In genomic region chr1:89670168-89670567, GRCh38 we compare ENCODE assay signal across 9 cellular contexts. TPM values are rescaled to one million over a fixed set of nuclear protein-coding genes. Genes with fewer than 3 reads are reported as not detected.
DNase-seq lines count a peak whose midpoint lies in the region; ATAC-seq, FAIRE-seq and TF ChIP-seq lines count a peak whose summit lies in the region.
"Had no signal": no experiment of that assay in that cellular context is flagged by ENCODE, and none has a peak within 500 bp of the region (broad histone marks: within the 10 kb centered on the region; RNA-seq: fewer than 3 reads in every experiment).

No MANE protein-coding gene starts in this region.

- H3K4me1 Mint-ChIP-seq in astrocyte (ENCODE audit: low read depth, unreplicated experiment) = peaks cover 3% of the 10 kb centered on the region

- H2AFZ ChIP-seq in astrocyte (ENCODE audit: low read depth, low read length) = no peak overlapping the region

- H3K27me3 Mint-ChIP-seq in astrocyte (ENCODE audit: low read depth, unreplicated experiment) = no peaks in the 10 kb centered on the region

- H3K4me3 Mint-ChIP-seq in astrocyte (ENCODE audit: unreplicated experiment) = no peak overlapping the region

- H3K4me2 ChIP-seq in BLaER1 = peak overlapping the region; percentile 55
- H3K4me2 ChIP-seq in astrocyte (ENCODE audit: low read length) = peak overlapping the region; percentile 21

- H4K20me1 ChIP-seq in BLaER1 (peaks cover 88% of the 10 kb centered on the region), astrocyte (ENCODE audit: insufficient read depth, low read length) (no peaks in the 10 kb centered on the region)

- POLR2A ChIA-PET in HEK293T (lab: Yijun Ruan, JAX) = no interaction called here

- H3K27me3 ChIP-seq in BLaER1 = no peaks in the 10 kb centered on the region
- H3K27me3 ChIP-seq in astrocyte (ENCODE audit: insufficient read depth, low read length) = no peaks in the 10 kb centered on the region

- H3K9me3 Mint-ChIP-seq in astrocyte (ENCODE audit: unreplicated experiment) = no peaks in the 10 kb centered on the region

- H3K9me3 ChIP-seq in BLaER1 (peaks cover 39% of the 10 kb centered on the region), astrocyte (ENCODE audit: insufficient read depth, low read depth, low read length) (no peaks in the 10 kb centered on the region)

- peak; percentile 96 for ATAC-seq in GM19328 (IDR thresholded peaks at IDR 0.05; ENCODE audit: unreplicated experiment)
- ATAC-seq in HG03196 (IDR thresholded peaks at IDR 0.05; ENCODE audit: unreplicated experiment) = peak; percentile 98

- H3K4me1 ChIP-seq in BLaER1 (peaks cover 50% of the 10 kb centered on the region), astrocyte (ENCODE audit: insufficient read depth, low read length) (peaks cover 18% of the 10 kb centered on the region)

- H3K36me3 ChIP-seq in BLaER1 = peaks cover 49% of the 10 kb centered on the region
- H3K36me3 ChIP-seq in astrocyte (ENCODE audit: insufficient read depth, low read length) = no peaks in the 10 kb centered on the region

- H3K27ac Mint-ChIP-seq in astrocyte (ENCODE audit: unreplicated experiment) = no peak overlapping the region

- H3K4me3 ChIP-seq in BLaER1 (no peak overlapping the region), astrocyte (ENCODE audit: insufficient read depth, low read depth, low read length) (no peak overlapping the region)

- no peak for DNase-seq in astrocyte (ENCODE audit: low read depth)
- DNase-seq in DMS153 treated with DMSO at 0.1 percent for 48 hours (lab: John Stamatoyannopoulos, UW; ENCODE audit: unreplicated experiment) = no peak
- no peak for DNase-seq in SKM-1 treated with dmso at 0.1 percent for 144 hours (lab: John Stamatoyannopoulos, UW; ENCODE audit: unreplicated experiment)
- no peak for DNase-seq in D341Med (ENCODE audit: low spot score)
- no peak for DNase-seq in HEK293T (ENCODE audit: extremely low spot score)

- H3K36me3 Mint-ChIP-seq in astrocyte (ENCODE audit: low read depth, unreplicated experiment) = no peaks in the 10 kb centered on the region

- no peak for FAIRE-seq in astrocyte (lab: Jason Lieb, UNC)

- no peak overlapping the region for H3K27ac ChIP-seq in BLaER1
- no peak overlapping the region for H3K27ac ChIP-seq in astrocyte (ENCODE audit: low read depth, low read length)
- H3K27ac ChIP-seq: VCaP had no signal

- no peak for TF ChIP-seq CTCF in astrocyte (IDR thresholded peaks at IDR 0.05; ENCODE audit: insufficient read depth, low read depth, low read length)

- no peak overlapping the region for H3K9ac ChIP-seq in BLaER1
- no peak overlapping the region for H3K9ac ChIP-seq in astrocyte (ENCODE audit: low read length)

- CTCF ChIA-PET in HEK293T (lab: Yijun Ruan, JAX) = no interaction called here

- peaks cover 31% of the 10 kb centered on the region for H3K79me2 ChIP-seq in astrocyte (ENCODE audit: insufficient read depth, low read length)

TF ChIP-seq in HEK293T, 16 proteins besides CTCF, POLR2A, EP300 and RAD21:
- TF ChIP-seq FOXK2 (IDR thresholded peaks at IDR 0.05) = no peak
- TF ChIP-seq LEF1 (IDR thresholded peaks at IDR 0.05; ENCODE audit: borderline replicate concordance) = no peak
- TF ChIP-seq ELF4 (IDR thresholded peaks at IDR 0.05) = no peak
- TF ChIP-seq SUZ12 (IDR thresholded peaks at IDR 0.05) = no peak
- TF ChIP-seq ARNT (IDR thresholded peaks at IDR 0.05) = no peak
- TF ChIP-seq NFRKB (IDR thresholded peaks at IDR 0.05) = no peak
- TF ChIP-seq L3MBTL2 (conservative IDR thresholded peaks at IDR 0.05) = no peak
- TF ChIP-seq TARDBP (IDR thresholded peaks at IDR 0.05) = no peak
- no peak for TF ChIP-seq HDGF (IDR thresholded peaks at IDR 0.05; ENCODE audit: borderline replicate concordance)
- no peak for TF ChIP-seq FOXA1 (IDR thresholded peaks at IDR 0.05)
- no peak for TF ChIP-seq ZNF384 (IDR thresholded peaks at IDR 0.05)
- no peak for TF ChIP-seq BHLHE40 (IDR thresholded peaks at IDR 0.05; ENCODE audit: borderline replicate concordance)
- TF ChIP-seq PKNOX1 (IDR thresholded peaks at IDR 0.05) = no peak
- TF ChIP-seq SP1 (IDR thresholded peaks at IDR 0.05) = no peak
- TF ChIP-seq CTBP1 (IDR thresholded peaks at IDR 0.05; ENCODE audit: borderline replicate concordance) = no peak
- no peak for TF ChIP-seq FOXM1 (IDR thresholded peaks at IDR 0.05; ENCODE audit: borderline replicate concordance)

RNA-seq across cellular contexts. Expression of gene LRRC8C, which starts 37.2 kb away (rescaled TPM):
- total RNA-seq in astrocyte = 2.3 and 2.4 TPM in 2 replicates
